39 cellular contexts compared by ENCODE assay signal in the genomic region with DNA sequence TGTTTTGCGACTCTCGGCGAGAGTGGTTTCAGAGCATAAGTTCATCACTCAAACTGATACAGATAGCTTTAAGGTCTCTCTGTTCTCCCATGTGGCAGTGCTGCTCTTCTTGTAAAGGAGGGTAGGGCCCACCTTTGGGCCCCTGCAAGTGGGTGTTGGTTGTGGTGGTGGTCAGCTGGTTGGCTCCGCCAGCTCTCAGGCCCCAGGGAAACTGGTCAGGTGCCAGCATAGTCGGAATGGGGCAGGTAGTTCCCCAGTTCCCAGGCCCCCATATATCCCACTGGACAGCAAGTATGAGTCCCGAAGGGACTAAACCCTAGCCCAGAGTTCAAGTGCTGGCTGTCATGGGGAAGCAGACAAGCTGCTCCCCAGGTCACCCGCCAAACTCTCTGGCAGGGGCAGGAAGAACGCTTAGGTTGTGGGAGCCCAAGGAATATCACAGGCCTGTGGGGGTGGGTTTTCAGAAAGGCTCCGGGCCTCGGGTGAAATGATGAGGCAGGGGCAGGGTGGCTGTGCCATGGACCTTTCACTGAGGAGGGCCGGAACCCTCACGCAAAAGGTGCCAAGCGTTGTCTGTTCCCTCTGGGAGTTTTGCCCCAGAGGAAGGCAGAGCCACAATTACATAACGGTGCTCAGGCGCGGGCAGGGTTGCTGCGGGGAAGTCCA.
"Had no signal": no experiment of that assay in that cellular context is flagged by ENCODE, and none has a peak within 500 bp of the region (broad histone marks: within the 10 kb centered on the region; RNA-seq: fewer than 3 reads in every experiment).

No MANE protein-coding gene starts in this region.

- H3K36me3 ChIP-seq: ascending aorta, cardiac muscle cell had no signal

- FAIRE-seq: RCC 7860 had no signal

- H2AFZ ChIP-seq: PC-9 had no signal

- H3K9me3 ChIP-seq: ascending aorta had no signal

- H3K9ac ChIP-seq: KMS-11 had no signal

- H3K36me3 Mint-ChIP-seq: activated CD4-positive, alpha-beta memory T cell treated with anti-CD3 and anti-CD28 coated beads for 36 hours; activated naive CD8-positive, alpha-beta T cell treated with anti-CD3 and anti-CD28 coated beads for 36 hours had no signal

- H3K27me3 Mint-ChIP-seq: activated B cell treated with CpG ODN at 0.5 μM for 24 hours; activated CD4-positive, alpha-beta memory T cell treated with anti-CD3 and anti-CD28 coated beads for 36 hours; activated naive CD8-positive, alpha-beta T cell treated with anti-CD3 and anti-CD28 coated beads for 36 hours; activated T-helper 17 cell treated with anti-CD3 and anti-CD28 coated beads, Interleukin-2, amount 50 U/mL, for 72 hours; central memory CD8-positive, alpha-beta T cell had no signal

- H3K27ac Mint-ChIP-seq: activated B cell treated with CpG ODN at 0.5 μM for 24 hours; activated CD4-positive, alpha-beta memory T cell treated with anti-CD3 and anti-CD28 coated beads for 36 hours; activated naive CD8-positive, alpha-beta T cell treated with anti-CD3 and anti-CD28 coated beads for 36 hours; activated T-cell treated with anti-CD3 and anti-CD28 coated beads, Interleukin-2, amount 50 U/mL, for 72 hours; activated T-helper 17 cell treated with anti-CD3 and anti-CD28 coated beads, Interleukin-2, amount 50 U/mL, for 72 hours had no signal

- H3K27me3 ChIP-seq: ascending aorta, cardiac muscle cell had no signal

- H3K4me3 ChIP-seq: ascending aorta, cardiac muscle cell, PC-9 had no signal

- DNase-seq: activated B cell treated with CpG ODN at 0.5 μM for 24 hours; activated CD4-positive, alpha-beta memory T cell treated with anti-CD3 and anti-CD28 coated beads for 36 hours; activated CD4-positive, alpha-beta T cell treated with anti-CD3 and anti-CD28 coated beads for 4 hours; activated CD4-positive, alpha-beta T cell treated with anti-CD3 and anti-CD28 coated beads, Interleukin-2, amount 50 U/mL, for 1 hour; activated CD4-positive, CD25-positive, alpha-beta regulatory T cell treated with anti-CD3 and anti-CD28 coated beads, Interleukin-2, amount 50 U/mL, for 72 hours; activated CD8-positive, alpha-beta memory T cell treated with anti-CD3 and anti-CD28 coated beads, Interleukin-2, amount 50 U/mL, for 4 hours; activated effector memory CD4-positive, alpha-beta T cell treated with anti-CD3 and anti-CD28 coated beads, Interleukin-2, amount 50 U/mL, for 16 hours; activated naive CD4-positive, alpha-beta T cell; activated naive CD4-positive, alpha-beta T cell treated with anti-CD3 and anti-CD28 coated beads, Interleukin-2, amount 50 U/mL, for 16 hours; activated naive CD8-positive, alpha-beta T cell treated with anti-CD3 and anti-CD28 coated beads for 36 hours; activated T-cell treated with anti-CD3 and anti-CD28 coated beads for 4 hours; activated T-cell treated with anti-CD3 and anti-CD28 coated beads, Interleukin-2, amount 50 U/mL, for 72 hours; amniotic stem cell; MM.1S; MV-4-11; NCI-H1092; NCI-H1417; NCI-H146; NCI-H187; NCI-H2029 treated with DMSO at 0.1 percent for 48 hours; NCI-H2107; NCI-H510A; NCI-H526; NCI-H748 treated with DMSO at 0.1 percent for 48 hours; NK-92 treated with Interleukin-12 subunit alpha and Interleukin-12 subunit beta, amount 100 ng/mL, for 24 hours; PC-9; Right ventricle myocardium superior; SW 1271; T-helper 1 cell; T-helper 2 cell; T-helper 9 cell had no signal

- H3K4me1 ChIP-seq: ascending aorta had no signal

- H3K4me1 Mint-ChIP-seq: activated B cell treated with CpG ODN at 0.5 μM for 24 hours; activated naive CD8-positive, alpha-beta T cell treated with anti-CD3 and anti-CD28 coated beads for 36 hours; activated T-helper 17 cell treated with anti-CD3 and anti-CD28 coated beads, Interleukin-2, amount 50 U/mL, for 72 hours; central memory CD8-positive, alpha-beta T cell had no signal

- H3K9me3 Mint-ChIP-seq: activated B cell treated with CpG ODN at 0.5 μM for 24 hours; activated naive CD8-positive, alpha-beta T cell treated with anti-CD3 and anti-CD28 coated beads for 36 hours had no signal

- ATAC-seq: activated T-cell treated with anti-CD3 and anti-CD28 coated beads, Interleukin-2, amount 50 U/mL, for 72 hours; activated T-helper 17 cell treated with anti-CD3 and anti-CD28 coated beads, Interleukin-2, amount 50 U/mL, for 72 hours had no signal

- H3K4me3 Mint-ChIP-seq: activated B cell treated with CpG ODN at 0.5 μM for 24 hours; activated CD4-positive, alpha-beta memory T cell treated with anti-CD3 and anti-CD28 coated beads for 36 hours; activated naive CD8-positive, alpha-beta T cell treated with anti-CD3 and anti-CD28 coated beads for 36 hours; activated T-cell treated with anti-CD3 and anti-CD28 coated beads, Interleukin-2, amount 50 U/mL, for 72 hours; activated T-helper 17 cell treated with anti-CD3 and anti-CD28 coated beads, Interleukin-2, amount 50 U/mL, for 72 hours; central memory CD8-positive, alpha-beta T cell had no signal

- H3K4me2 ChIP-seq: KMS-11, PC-9 had no signal

- H3K27ac ChIP-seq: ascending aorta, cardiac muscle cell, KMS-11, PC-9, RWPE1, VCaP had no signal
